Comparison of ENCODE assay signal across 31 cellular contexts in the genomic region with DNA sequence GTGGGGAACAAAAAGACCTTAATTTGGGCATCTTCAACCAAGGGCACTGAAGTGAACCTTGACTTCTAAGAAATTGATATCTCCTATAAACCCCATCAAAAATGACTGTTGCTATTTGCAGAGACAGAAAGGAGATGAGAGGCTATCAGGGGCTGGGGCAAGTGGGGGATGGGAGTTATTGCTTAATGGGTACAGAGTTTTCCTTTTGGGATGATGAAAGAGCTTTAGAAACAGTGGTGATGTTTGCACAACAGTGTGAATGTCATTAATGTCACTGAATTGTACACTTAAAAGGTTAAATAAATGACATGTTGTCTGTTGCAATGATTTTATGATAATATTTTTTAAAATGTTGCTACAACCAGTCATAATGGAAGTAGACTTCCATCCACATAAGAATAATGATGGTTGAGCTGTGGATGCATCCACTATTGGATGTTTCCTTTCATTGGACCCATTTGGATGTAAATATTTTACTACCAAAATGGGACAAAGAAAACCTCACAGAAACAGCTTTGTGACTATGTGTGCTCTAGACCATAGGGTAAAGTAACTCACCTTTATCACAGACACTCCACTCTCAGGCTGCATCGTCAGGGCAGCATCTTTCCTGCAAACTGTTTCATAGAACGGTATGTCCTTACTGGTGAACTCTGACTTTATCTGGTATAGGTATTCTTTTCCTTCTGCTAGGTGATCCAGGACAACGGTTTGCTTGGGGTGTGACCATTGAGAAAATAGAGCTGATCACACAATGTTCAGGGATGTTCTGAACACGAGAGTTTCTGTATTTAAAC. TPM values are rescaled to one million over a fixed set of nuclear protein-coding genes. Genes with fewer than 3 reads are reported as not detected.
"Had no signal": no experiment of that assay in that cellular context is flagged by ENCODE, and none has a peak within 500 bp of the region (broad histone marks: within the 10 kb centered on the region; RNA-seq: fewer than 3 reads in every experiment).

No MANE protein-coding gene starts in this region.

- ATAC-seq: activated CD4-positive, CD25-positive, alpha-beta regulatory T cell treated with anti-CD3 and anti-CD28 coated beads, Interleukin-2, amount 50 U/mL, for 24 hours; activated CD8-positive, alpha-beta T cell treated with anti-CD3 and anti-CD28 coated beads for 36 hours; activated T-cell treated with anti-CD3 and anti-CD28 coated beads, Interleukin-2, amount 50 U/mL, for 4 hours; activated T-helper 17 cell treated with anti-CD3 and anti-CD28 coated beads, Interleukin-2, amount 50 U/mL, for 72 hours; body of pancreas; foreskin keratinocyte; gastrocnemius medialis; heart left ventricle had no signal

- DNase-seq: activated B cell treated with CpG ODN at 0.5 μM for 24 hours; activated CD4-positive, alpha-beta T cell treated with anti-CD3 and anti-CD28 coated beads for 48 hours; activated CD4-positive, alpha-beta T cell treated with anti-CD3 and anti-CD28 coated beads, Interleukin-2, amount 50 U/mL, for 1 hour; activated CD4-positive, alpha-beta T cell treated with anti-CD3 and anti-CD28 coated beads, Interleukin-2, amount 50 U/mL, for 48 hours; activated CD8-positive, alpha-beta memory T cell treated with anti-CD3 and anti-CD28 coated beads for 24 hours; activated CD8-positive, alpha-beta T cell treated with anti-CD3 and anti-CD28 coated beads for 36 hours; activated effector memory CD4-positive, alpha-beta T cell treated with Interleukin-2 at 50 U/mL for 16 hours; activated gamma-delta T cell treated with Interleukin-2 at 50 U/mL for 16 hours; activated naive CD4-positive, alpha-beta T cell treated with anti-CD3 and anti-CD28 coated beads, Interleukin-2, amount 50 U/mL, for 16 hours; activated naive CD4-positive, alpha-beta T cell treated with Interleukin-2 at 50 U/mL for 16 hours; activated T-cell treated with anti-CD3 and anti-CD28 coated beads, Interleukin-2, amount 50 U/mL, for 4 hours; amniotic stem cell; anterior cingulate cortex; body of pancreas; cortex of kidney; dermis blood vessel endothelial cell; effector CD4-positive, alpha-beta T cell; erythroblast; foreskin keratinocyte; gastrocnemius medialis; glutamatergic neuron; heart left ventricle; T-helper 1 cell; T-helper 2 cell had no signal

- H3K36me3 ChIP-seq: esophagus muscularis mucosa, gastrocnemius medialis, heart left ventricle had no signal

- H3K4me3 ChIP-seq: body of pancreas, esophagus muscularis mucosa, gastrocnemius medialis, heart left ventricle had no signal

- H3K27me3 ChIP-seq: body of pancreas, esophagus muscularis mucosa, gastrocnemius medialis had no signal

- H3K27ac ChIP-seq: body of pancreas, esophagus muscularis mucosa, foreskin keratinocyte, gastrocnemius medialis, heart left ventricle, VCaP had no signal

- H3K4me1 ChIP-seq: body of pancreas, esophagus muscularis mucosa, foreskin keratinocyte, gastrocnemius medialis, heart left ventricle had no signal

- H3K36me3 Mint-ChIP-seq: activated naive CD8-positive, alpha-beta T cell had no signal

- H3K4me1 Mint-ChIP-seq: activated B cell treated with CpG ODN at 0.5 μM for 24 hours; activated T-helper 17 cell treated with anti-CD3 and anti-CD28 coated beads, Interleukin-2, amount 50 U/mL, for 72 hours had no signal

- H3K9me3 ChIP-seq: body of pancreas, esophagus muscularis mucosa, gastrocnemius medialis, heart left ventricle had no signal

- H3K4me3 Mint-ChIP-seq: activated B cell treated with CpG ODN at 0.5 μM for 24 hours; activated CD8-positive, alpha-beta T cell treated with anti-CD3 and anti-CD28 coated beads for 36 hours; activated naive CD8-positive, alpha-beta T cell; activated T-cell treated with anti-CD3 and anti-CD28 coated beads, Interleukin-2, amount 50 U/mL, for 4 hours; activated T-helper 17 cell treated with anti-CD3 and anti-CD28 coated beads, Interleukin-2, amount 50 U/mL, for 72 hours had no signal

- H3K27ac Mint-ChIP-seq: activated B cell treated with CpG ODN at 0.5 μM for 24 hours; activated CD8-positive, alpha-beta T cell treated with anti-CD3 and anti-CD28 coated beads for 36 hours; activated naive CD8-positive, alpha-beta T cell; activated T-helper 17 cell treated with anti-CD3 and anti-CD28 coated beads, Interleukin-2, amount 50 U/mL, for 72 hours had no signal

- H3K9me3 Mint-ChIP-seq: activated B cell treated with CpG ODN at 0.5 μM for 24 hours; activated CD8-positive, alpha-beta T cell treated with anti-CD3 and anti-CD28 coated beads for 36 hours; activated T-cell treated with anti-CD3 and anti-CD28 coated beads, Interleukin-2, amount 50 U/mL, for 4 hours; activated T-helper 17 cell treated with anti-CD3 and anti-CD28 coated beads, Interleukin-2, amount 50 U/mL, for 72 hours had no signal

RNA-seq across cellular contexts. Expression of a gene that starts 31.6 kb away (rescaled TPM):
- total RNA-seq: activated B cell treated with CpG ODN at 0.5 μM for 24 hours; activated CD8-positive, alpha-beta T cell treated with anti-CD3 and anti-CD28 coated beads for 36 hours; activated T-cell treated with anti-CD3 and anti-CD28 coated beads, Interleukin-2, amount 50 U/mL, for 4 hours; activated T-helper 17 cell treated with anti-CD3 and anti-CD28 coated beads, Interleukin-2, amount 50 U/mL, for 72 hours; body of pancreas; chondrocyte; dermis blood vessel endothelial cell; esophagus muscularis mucosa; foreskin keratinocyte; gastrocnemius medialis; heart left ventricle had no signal
- polyA plus RNA-seq: adipose tissue, foreskin keratinocyte, heart left ventricle had no signal
